9 cellular contexts compared by ENCODE assay signal in genomic region chr6:35948725-35949124, GRCh38. TPM values are rescaled to one million over a fixed set of nuclear protein-coding genes. Genes with fewer than 3 reads are reported as not detected.
DNase-seq lines count a peak whose midpoint lies in the region; ATAC-seq and TF ChIP-seq lines count a peak whose summit lies in the region.
"Had no signal": no experiment of that assay in that cellular context is flagged by ENCODE, and none has a peak within 500 bp of the region (broad histone marks: within the 10 kb centered on the region; RNA-seq: fewer than 3 reads in every experiment).

No MANE protein-coding gene starts in this region.

- H3K4me2 ChIP-seq in GM23248 (ENCODE audit: unreplicated experiment) (no peak overlapping the region), OCI-LY3 (ENCODE audit: low read length) (no peak overlapping the region)

- in situ Hi-C loops in GM23248 (cut with MboI): no loop called here

- ATAC-seq in HG02970 (IDR thresholded peaks at IDR 0.05; ENCODE audit: low FRiP score, unreplicated experiment): no peak

- TF ChIP-seq CTCF in 22Rv1 (IDR thresholded peaks at IDR 0.05): peak; percentile 35
- TF ChIP-seq CTCF in OCI-LY3 (IDR thresholded peaks at IDR 0.05; ENCODE audit: low read depth, low read length): peak; percentile 33; the same call in 1 of the 2 replicates
- TF ChIP-seq CTCF in epithelial cell of proximal tubule (conservative IDR thresholded peaks at IDR 0.05; ENCODE audit: low read depth, low read length): peak; percentile 53
- no peak for TF ChIP-seq CTCF in GM10248 (IDR thresholded peaks at IDR 0.05; ENCODE audit: control extremely low read depth, extremely low read depth, low read depth, missing control alignments)

- H3K9me3 ChIP-seq in GM23248 (ENCODE audit: low read depth) (no peaks in the 10 kb centered on the region), OCI-LY3 (ENCODE audit: insufficient read depth, low read length) (no peaks in the 10 kb centered on the region)

- H3K36me3 ChIP-seq in GM23248 (ENCODE audit: low read depth): no peaks in the 10 kb centered on the region
- H3K36me3 ChIP-seq in OCI-LY3 (replicated peaks; ENCODE audit: low read depth, low read length): no peaks in the 10 kb centered on the region

- no peak overlapping the region for H3K4me3 ChIP-seq in GM23248
- H3K4me3 ChIP-seq in OCI-LY3 (ENCODE audit: low read length): no peak overlapping the region
- no peak overlapping the region for H3K4me3 ChIP-seq in epithelial cell of proximal tubule (ENCODE audit: low read depth, low read length)
- H3K4me3 ChIP-seq: SK-N-MC had no signal

- H3K4me1 ChIP-seq in GM23248 (ENCODE audit: insufficient read depth): no peaks in the 10 kb centered on the region
- no peaks in the 10 kb centered on the region for H3K4me1 ChIP-seq in OCI-LY3 (ENCODE audit: low read length)

- H3K27ac ChIP-seq in 22Rv1 (no peak overlapping the region), GM23248 (no peak overlapping the region), OCI-LY3 (ENCODE audit: low read length) (no peak overlapping the region)
- H3K27ac ChIP-seq: SK-N-MC had no signal

- no peaks in the 10 kb centered on the region for H3K9me2 ChIP-seq in GM23248 (ENCODE audit: insufficient read depth)

- H3K9ac ChIP-seq in GM23248: no peak overlapping the region
- no peak overlapping the region for H3K9ac ChIP-seq in OCI-LY3 (ENCODE audit: low read length)

- no peaks in the 10 kb centered on the region for H3F3A ChIP-seq in GM23248 (ENCODE audit: insufficient read depth)

- no peaks in the 10 kb centered on the region for H3K27me3 ChIP-seq in GM23248 (replicated peaks; ENCODE audit: insufficient read depth)
- H3K27me3 ChIP-seq in OCI-LY3 (ENCODE audit: low read depth, low read length): peaks cover 3% of the 10 kb centered on the region; the same call in 1 of the 2 replicates

- H4K20me1 ChIP-seq in GM23248 (ENCODE audit: insufficient read depth) (no peaks in the 10 kb centered on the region), OCI-LY3 (ENCODE audit: insufficient read depth, low read length) (no peaks in the 10 kb centered on the region)

- CTCF ChIA-PET in GM10248 (lab: Yijun Ruan, JAX): no interaction called here
- CTCF ChIA-PET in HEK293T (lab: Yijun Ruan, JAX): no interaction called here

- DNase-seq in GM23248 (peak; percentile 37), epithelial cell of proximal tubule (ENCODE audit: low read depth) (no peak), GM10248 (ENCODE audit: extremely low spot score) (no peak), UCSD-AML1 (lab: John Stamatoyannopoulos, UW; ENCODE audit: unreplicated experiment) (no peak), HEK293T (ENCODE audit: extremely low spot score) (no peak)

- H2AFZ ChIP-seq in GM23248 (no peak overlapping the region), OCI-LY3 (ENCODE audit: low read depth, low read length) (no peak overlapping the region)

- 90 to 94% methylated on average over 1 of the region's 1 CpG for WGBS in GM23248 (ENCODE audit: low coverage in 1 of 2, low lambda C conversion rate in 2 of 2, missing lambda C conversion rate in 2 of 2), 2 experiments

- POLR2A ChIA-PET in GM10248 (lab: Yijun Ruan, JAX): no interaction called here
- POLR2A ChIA-PET in HEK293T (lab: Yijun Ruan, JAX): no interaction called here

- no peaks in the 10 kb centered on the region for H3K79me2 ChIP-seq in GM23248 (ENCODE audit: insufficient read depth)
- no peaks in the 10 kb centered on the region for H3K79me2 ChIP-seq in OCI-LY3 (ENCODE audit: low read length)

TF ChIP-seq in HEK293T, 16 proteins besides CTCF, POLR2A, EP300 and RAD21:
- TF ChIP-seq TARDBP (IDR thresholded peaks at IDR 0.05) (no peak), SUZ12 (IDR thresholded peaks at IDR 0.05) (no peak), HDGF (IDR thresholded peaks at IDR 0.05; ENCODE audit: borderline replicate concordance) (no peak), FOXK2 (IDR thresholded peaks at IDR 0.05) (no peak), ARNT (IDR thresholded peaks at IDR 0.05) (no peak), NFRKB (IDR thresholded peaks at IDR 0.05) (no peak), CTBP1 (IDR thresholded peaks at IDR 0.05; ENCODE audit: borderline replicate concordance) (no peak), BHLHE40 (IDR thresholded peaks at IDR 0.05; ENCODE audit: borderline replicate concordance) (no peak), PKNOX1 (IDR thresholded peaks at IDR 0.05) (no peak), SP1 (IDR thresholded peaks at IDR 0.05) (no peak), ELF4 (IDR thresholded peaks at IDR 0.05) (no peak), ZNF384 (IDR thresholded peaks at IDR 0.05) (no peak), FOXA1 (IDR thresholded peaks at IDR 0.05) (no peak), LEF1 (IDR thresholded peaks at IDR 0.05; ENCODE audit: borderline replicate concordance) (no peak)

RNA-seq across cellular contexts. Expression of gene SRPK1, which starts 27.8 kb away (rescaled TPM):
- total RNA-seq in GM23248 (2014; rRNA removed; shearing (Covaris generic)): 19.0 and 28.9 TPM in 2 replicates
- polyA plus RNA-seq in GM23248 (2016; fragmentation: Nextera tagmentation; extraction: Ambion mirVana): 36.0 and 44.4 TPM in 2 replicates
- total RNA-seq in epithelial cell of proximal tubule: 103 and 115 TPM in 2 replicates
